Comparison of ENCODE assay signal across 21 cellular contexts in genomic region chr5:107359916-107360234, GRCh38.
DNase-seq lines count a peak whose midpoint lies in the region; ATAC-seq, FAIRE-seq and TF ChIP-seq lines count a peak whose summit lies in the region.
"Had no signal": no experiment of that assay in that cellular context is flagged by ENCODE, and none has a peak within 500 bp of the region (broad histone marks: within the 10 kb centered on the region; RNA-seq: fewer than 3 reads in every experiment).

No MANE protein-coding gene starts in this region.

- no peaks in the 10 kb centered on the region for H3K36me3 Mint-ChIP-seq in stimulated activated memory B cell treated with anti-CD40 and anti-IgM and Interleukin-4, amounts not matched to agents 10 μg/mL and 1 μg/mL and 100 μg/mL, for 72 hours
- H3K36me3 Mint-ChIP-seq: stimulated activated naive B cell treated with anti-CD40 and anti-IgM and Interleukin-4, amounts not matched to agents 10 μg/mL and 1 μg/mL and 100 μg/mL, for 72 hours had no signal

- H3K9me3 Mint-ChIP-seq in stimulated activated memory B cell treated with anti-CD40 and anti-IgM and Interleukin-4, amounts not matched to agents 10 μg/mL and 1 μg/mL and 100 μg/mL, for 72 hours, result no peaks in the 10 kb centered on the region
- no peaks in the 10 kb centered on the region for H3K9me3 Mint-ChIP-seq in stimulated activated naive CD8-positive, alpha-beta T cell treated with anti-CD3 and anti-CD28 coated beads, Interleukin-15, amount 100 ng/mL, for 72 hours
- H3K9me3 Mint-ChIP-seq: stimulated activated naive B cell treated with anti-CD40 and anti-IgM and Interleukin-4, amounts not matched to agents 10 μg/mL and 1 μg/mL and 100 μg/mL, for 72 hours had no signal

- POLR2A ChIA-PET in A549 (lab: Yijun Ruan, JAX) (no interaction called here), OCI-LY7 (lab: Charles Lee) (interaction anchor here (0.7 to 3.4 kb wide), 16 partner anchors 10 to 314 kb away, joined by 3 to 12 read pairs (median 4); no protein-coding TSS in a partner anchor), endothelial cell of umbilical vein (lab: Charles Lee) (no interaction called here)

- CTCF ChIA-PET in A549 (lab: Yijun Ruan, JAX), result interaction anchor here (0.8 to 2.6 kb wide), 4 partner anchors 13 to 212 kb away, joined by 3 to 8 read pairs (median 4); no protein-coding TSS in a partner anchor
- CTCF ChIA-PET in OCI-LY7 (lab: Charles Lee; ENCODE audit: unreplicated experiment), result interaction anchor here (1.0 to 1.5 kb wide), 3 partner anchors 9 to 255 kb away, joined by 3 to 5 read pairs (median 4); no protein-coding TSS in a partner anchor
- CTCF ChIA-PET in endothelial cell of umbilical vein (lab: Charles Lee), result interaction anchor here (0.8 to 3.7 kb wide), 11 partner anchors 18 to 1243 kb away, joined by 3 to 13 read pairs (median 4); no protein-coding TSS in a partner anchor

- no peaks in the 10 kb centered on the region for H3K27me3 Mint-ChIP-seq in stimulated activated memory B cell treated with anti-CD40 and anti-IgM and Interleukin-4, amounts not matched to agents 10 μg/mL and 1 μg/mL and 100 μg/mL, for 72 hours
- no peaks in the 10 kb centered on the region for H3K27me3 Mint-ChIP-seq in stimulated activated naive CD8-positive, alpha-beta T cell treated with anti-CD3 and anti-CD28 coated beads, Interleukin-15, amount 100 ng/mL, for 72 hours
- H3K27me3 Mint-ChIP-seq: stimulated activated naive B cell treated with anti-CD40 and anti-IgM and Interleukin-4, amounts not matched to agents 10 μg/mL and 1 μg/mL and 100 μg/mL, for 72 hours; T-helper 17 cell had no signal

- WGBS in A549 (ENCODE audit: missing lambda C conversion rate), result 43% methylated on average over 2 of the region's 2 CpGs

- H3K4me3 ChIP-seq in A549 (no peak overlapping the region), OCI-LY7 (ENCODE audit: low read depth, low read length, poor library complexity, severe bottlenecking) (no peak overlapping the region), endothelial cell of umbilical vein (replicated peaks in 1 of 3; ENCODE audit: insufficient read depth in 1 of 3, low read depth in 1 of 3, low read length in 3 of 3) (no peak overlapping the region)
- H3K4me3 ChIP-seq: upper lobe of right lung had no signal

- no peak for TF ChIP-seq EP300 in A549 (IDR thresholded peaks at IDR 0.05)

- intact Hi-C loops in OCI-LY7 (cut with micrococcal nuclease; ENCODE audit: unreplicated experiment) (loop anchor here (1.0 to 5.0 kb wide), 2 partner anchors 258 to 313 kb away; no protein-coding TSS in a partner anchor), endothelial cell of umbilical vein (cut with micrococcal nuclease) (no loop called here)

- peak overlapping the region; percentile 47 to 77 for H3K27ac ChIP-seq in A549
- H3K27ac ChIP-seq in OCI-LY7 (ENCODE audit: low read depth, low read length, poor library complexity, severe bottlenecking), result peak overlapping the region; percentile 21
- no peak overlapping the region for H3K27ac ChIP-seq in endothelial cell of umbilical vein (ENCODE audit: insufficient read depth, low read depth, low read length)
- H3K27ac ChIP-seq: upper lobe of right lung had no signal

- H2AFZ ChIP-seq in OCI-LY7 (ENCODE audit: low read length), result peak overlapping the region; percentile 90
- H2AFZ ChIP-seq in endothelial cell of umbilical vein (ENCODE audit: low read depth, low read length), result peak overlapping the region; percentile 34

- no peak overlapping the region for H3K27ac Mint-ChIP-seq in stimulated activated memory B cell treated with anti-CD40 and anti-IgM and Interleukin-4, amounts not matched to agents 10 μg/mL and 1 μg/mL and 100 μg/mL, for 72 hours
- no peak overlapping the region for H3K27ac Mint-ChIP-seq in stimulated activated naive CD8-positive, alpha-beta T cell treated with anti-CD3 and anti-CD28 coated beads, Interleukin-15, amount 100 ng/mL, for 72 hours
- H3K27ac Mint-ChIP-seq: stimulated activated naive B cell treated with anti-CD40 and anti-IgM and Interleukin-4, amounts not matched to agents 10 μg/mL and 1 μg/mL and 100 μg/mL, for 72 hours; T-helper 17 cell had no signal

- H3K4me3 Mint-ChIP-seq in stimulated activated memory B cell treated with anti-CD40 and anti-IgM and Interleukin-4, amounts not matched to agents 10 μg/mL and 1 μg/mL and 100 μg/mL, for 72 hours, result no peak overlapping the region
- no peak overlapping the region for H3K4me3 Mint-ChIP-seq in stimulated activated naive CD8-positive, alpha-beta T cell treated with anti-CD3 and anti-CD28 coated beads, Interleukin-15, amount 100 ng/mL, for 72 hours
- H3K4me3 Mint-ChIP-seq: stimulated activated naive B cell treated with anti-CD40 and anti-IgM and Interleukin-4, amounts not matched to agents 10 μg/mL and 1 μg/mL and 100 μg/mL, for 72 hours; T-helper 17 cell had no signal

- H4K20me1 ChIP-seq in OCI-LY7 (ENCODE audit: insufficient read depth, low read length) (no peaks in the 10 kb centered on the region), endothelial cell of umbilical vein (replicated peaks; ENCODE audit: control insufficient read depth, extremely low read depth, insufficient read depth, low read length) (no peaks in the 10 kb centered on the region)

- H3K27me3 ChIP-seq in endothelial cell of umbilical vein (ENCODE audit: control insufficient read depth in 2 of 2, insufficient read depth in 2 of 2, low read length in 2 of 2), result no peaks in the 10 kb centered on the region
- H3K27me3 ChIP-seq: upper lobe of right lung had no signal

- H3K9me3 ChIP-seq in A549 (no peaks in the 10 kb centered on the region), OCI-LY7 (ENCODE audit: low read length) (peaks cover 10% of the 10 kb centered on the region; the same call in 1 of the 2 replicates), endothelial cell of umbilical vein (replicated peaks; ENCODE audit: control insufficient read depth, insufficient read depth, low read length) (no peaks in the 10 kb centered on the region)
- H3K9me3 ChIP-seq: Caco-2, upper lobe of right lung had no signal

- H3K36me3 ChIP-seq in OCI-LY7 (ENCODE audit: insufficient read depth, low read length) (peaks cover 6% of the 10 kb centered on the region), endothelial cell of umbilical vein (ENCODE audit: control insufficient read depth in 2 of 2, extremely low read depth in 1 of 2, insufficient read depth in 2 of 2, low read length in 2 of 2) (no peaks in the 10 kb centered on the region)
- H3K36me3 ChIP-seq: upper lobe of right lung had no signal

- peak in 1 of 2 experiments; percentile 61; a peak in 3 of 6 replicates for ATAC-seq in A549
- ATAC-seq in stimulated activated memory B cell treated with anti-CD40 and anti-IgM and Interleukin-4, amounts not matched to agents 10 μg/mL and 1 μg/mL and 100 μg/mL, for 72 hours, result no peak
- ATAC-seq in stimulated activated naive CD8-positive, alpha-beta T cell treated with anti-CD3 and anti-CD28 coated beads, Interleukin-15, amount 100 ng/mL, for 72 hours, result no peak
- ATAC-seq in HG02885 (IDR thresholded peaks at IDR 0.05; ENCODE audit: poor library complexity, unreplicated experiment), result no peak
- no peak for ATAC-seq in HG03045 (IDR thresholded peaks at IDR 0.05; ENCODE audit: unreplicated experiment)
- ATAC-seq: left ventricle myocardium superior; stimulated activated naive B cell treated with anti-CD40 and anti-IgM and Interleukin-4, amounts not matched to agents 10 μg/mL and 1 μg/mL and 100 μg/mL, for 72 hours; T-helper 17 cell had no signal

- H3K9ac ChIP-seq in endothelial cell of umbilical vein (replicated peaks; ENCODE audit: extremely low read depth, insufficient read depth, low read length), result no peak overlapping the region

- TF ChIP-seq CTCF in A549 (IDR thresholded peaks at IDR 0.05) (peak; percentile 32), GM12874 (IDR thresholded peaks at IDR 0.05; ENCODE audit: insufficient read depth, low read depth, low read length) (peak; percentile 17; the same call in 1 of the 2 replicates), OCI-LY7 (conservative IDR thresholded peaks at IDR 0.05; ENCODE audit: low read length) (peak; percentile 71), endothelial cell of umbilical vein (IDR thresholded peaks at IDR 0.05; ENCODE audit: extremely low read depth in 1 of 2, insufficient read depth in 1 of 2, low read depth in 1 of 2, low read length in 2 of 2) (peak; percentile 9 to 14)

- dilution Hi-C loops in endothelial cell of umbilical vein (cut with MboI; ENCODE audit: extremely low pct_ligation_motif_present, low sequenced_read_pairs), result no loop called here

- H3K4me2 ChIP-seq in A549 (peak overlapping the region; percentile 22; the same call in 2 of the 3 replicates), OCI-LY7 (ENCODE audit: low read length) (peak overlapping the region; percentile 18; the same call in 1 of the 2 replicates), endothelial cell of umbilical vein (ENCODE audit: insufficient read depth, low read length) (no peak overlapping the region)

- H3K9me1 ChIP-seq in endothelial cell of umbilical vein (replicated peaks; ENCODE audit: control insufficient read depth, extremely low read depth, insufficient read depth, low read length), result no peaks in the 10 kb centered on the region

- H3K79me2 ChIP-seq in OCI-LY7 (ENCODE audit: insufficient read depth, low read depth, low read length) (no peaks in the 10 kb centered on the region), endothelial cell of umbilical vein (ENCODE audit: control insufficient read depth, insufficient read depth, low read length) (no peaks in the 10 kb centered on the region)

- H3K9me2 ChIP-seq in OCI-LY7 (ENCODE audit: insufficient read depth, low read length), result no peaks in the 10 kb centered on the region

- H3K4me1 ChIP-seq in A549 (peaks cover 18% of the 10 kb centered on the region; the same call in 2 of the 3 replicates), OCI-LY7 (ENCODE audit: insufficient read depth, low read length, poor library complexity, severe bottlenecking) (peaks cover 36% of the 10 kb centered on the region), endothelial cell of umbilical vein (ENCODE audit: control insufficient read depth, extremely low read depth, insufficient read depth, low read length) (peaks cover 7% of the 10 kb centered on the region)
- H3K4me1 ChIP-seq: Caco-2, upper lobe of right lung had no signal

- DNase-seq in A549 (ENCODE audit: low read depth in 1 of 2, low spot score in 1 of 2) (peak in 1 of 2 experiments; percentile 35), OCI-LY7 (ENCODE audit: low spot score) (peak; percentile 60), endothelial cell of umbilical vein (ENCODE audit: low read depth, low spot score) (no peak)
- no peak for DNase-seq in stimulated activated naive CD8-positive, alpha-beta T cell treated with anti-CD3 and anti-CD28 coated beads, Interleukin-15, amount 100 ng/mL, for 72 hours
- DNase-seq: activated gamma-delta T cell treated with Interleukin-2 at 50 U/mL for 16 hours; aorta; Caco-2; H7; left ventricle myocardium superior; NCI-H1092; NCI-H2171; stimulated activated naive B cell treated with anti-CD40 and anti-IgM and Interleukin-4, amounts not matched to agents 10 μg/mL and 1 μg/mL and 100 μg/mL, for 72 hours; T-helper 17 cell; upper lobe of right lung had no signal

- BruUV-seq in OCI-LY7 (replicated peaks; lab: Mats Ljungman, UMichigan), result no TSS peak
- no TSS peak for BruUV-seq in endothelial cell of umbilical vein (replicated peaks; lab: Mats Ljungman, UMichigan)

- TF ChIP-seq POLR2A in A549 (IDR thresholded peaks at IDR 0.05; ENCODE audit: low read length) (no peak), endothelial cell of umbilical vein (IDR thresholded peaks at IDR 0.05; ENCODE audit: low read depth, low read length) (no peak)

- peaks cover 4% of the 10 kb centered on the region for H3K4me1 Mint-ChIP-seq in stimulated activated memory B cell treated with anti-CD40 and anti-IgM and Interleukin-4, amounts not matched to agents 10 μg/mL and 1 μg/mL and 100 μg/mL, for 72 hours
- H3K4me1 Mint-ChIP-seq in stimulated activated naive CD8-positive, alpha-beta T cell treated with anti-CD3 and anti-CD28 coated beads, Interleukin-15, amount 100 ng/mL, for 72 hours, result no peaks in the 10 kb centered on the region
- H3K4me1 Mint-ChIP-seq: T-helper 17 cell had no signal

- FAIRE-seq in A549 (lab: Jason Lieb, UNC), result no peak
- no peak for FAIRE-seq in endothelial cell of umbilical vein (lab: Jason Lieb, UNC)
- FAIRE-seq: colon, G401.6, HTR-8/SVneo had no signal

- peak; percentile 41 to 50; a peak in 4 of 5 replicates for TF ChIP-seq RAD21 in A549 (conservative IDR thresholded peaks at IDR 0.05 in 1 of 2, IDR thresholded peaks at IDR 0.05 in 1 of 2)

Comparison
In these comparisons a context has a peak if more than half of its experiments do, and no peak if none do; other contexts are left out.
1. CTCF ChIP-seq: peak in every context shown above with its lines; median percentile 71 in OCI-LY7; 32 in A549; 17 in GM12874; 12 in endothelial cell of umbilical vein.